In genomic region chr5:176817369-176817841, GRCh38 we compare ENCODE assay signal across 10 cellular contexts. TPM values are rescaled to one million over a fixed set of nuclear protein-coding genes. Genes with fewer than 3 reads are reported as not detected.
A peak's percentile ranks its signal among the peaks of the same experiment; 100 is the strongest.
DNase-seq lines count a peak whose midpoint lies in the region; ATAC-seq, FAIRE-seq and TF ChIP-seq lines count a peak whose summit lies in the region.
"Had no signal": no experiment of that assay in that cellular context is flagged by ENCODE, and none has a peak within 500 bp of the region (broad histone marks: within the 10 kb centered on the region; RNA-seq: fewer than 3 reads in every experiment).

No MANE protein-coding gene starts in this region.

- POLR2A ChIA-PET in HepG2 (lab: Yijun Ruan, JAX) = interaction anchor here (0.6 kb wide), 1 partner anchor 23 kb away, joined by 3 read pairs; no protein-coding TSS in a partner anchor

- in situ Hi-C loops in HepG2 (cut with HindIII; ENCODE audit: extremely low pct_ligation_motif_present, low pct_unique_long_range_greater_than_20kb) = no loop called here

- TF ChIP-seq CTCF in HepG2 (CRISPR knock-in tag; IDR thresholded peaks at IDR 0.05) = no peak
- no peak for TF ChIP-seq CTCF in right lobe of liver (IDR thresholded peaks at IDR 0.05)

- H3K9ac ChIP-seq in HepG2 (ENCODE audit: insufficient read depth, low read depth, low read length) = no peak overlapping the region

- CTCF ChIA-PET in HepG2 (lab: Yijun Ruan, JAX; ENCODE audit: low intra/inter-chr PET ratio, low total read pairs) = interaction anchor here (1.0 kb wide), 1 partner anchor 157 kb away, joined by 3 read pairs; no protein-coding TSS in a partner anchor

- H3K27me3 ChIP-seq in HepG2 (ENCODE audit: control insufficient read depth in 1 of 2, insufficient read depth in 2 of 2, low read length in 2 of 2) (peaks cover 10 to 50% of the 10 kb centered on the region in 2 experiments; a peak in 4 of 5 replicates), right lobe of liver (peaks cover 0 to 8% of the 10 kb centered on the region in 2 donors)

- no peak for TF ChIP-seq EP300 in HepG2 (IDR thresholded peaks at IDR 0.05; ENCODE audit: low read depth in 2 of 2, low read length in 2 of 2)
- TF ChIP-seq EP300 in HepG2 (CRISPR knock-in tag; IDR thresholded peaks at IDR 0.05; ENCODE audit: borderline replicate concordance) = no peak

- ATAC-seq in HepG2 = no peak
- no peak for ATAC-seq in right lobe of liver
- no peak for ATAC-seq in GM18909 (IDR thresholded peaks at IDR 0.05; ENCODE audit: poor library complexity, unreplicated experiment)

- H3K27ac ChIP-seq in HepG2 (ENCODE audit: extremely low read length, insufficient read depth, low read length) (no peak overlapping the region), right lobe of liver (no peak overlapping the region), urinary bladder (ENCODE audit: low read depth) (no peak overlapping the region)

- H3K36me3 ChIP-seq in HepG2 (replicated peaks in 1 of 2; ENCODE audit: control insufficient read depth in 1 of 2, insufficient read depth in 2 of 2, low read length in 2 of 2) = no peaks in the 10 kb centered on the region
- no peaks in the 10 kb centered on the region for H3K36me3 ChIP-seq in right lobe of liver
- no peaks in the 10 kb centered on the region for H3K36me3 ChIP-seq in urinary bladder (ENCODE audit: insufficient read depth)

- H3K4me1 ChIP-seq in HepG2 (ENCODE audit: insufficient read depth, low read length) (peaks cover 30% of the 10 kb centered on the region), right lobe of liver (peaks cover 0 to 8% (median 0%) of the 10 kb centered on the region in 4 donors), urinary bladder (ENCODE audit: insufficient read depth) (no peaks in the 10 kb centered on the region)

- no peak for FAIRE-seq in HepG2 (lab: Jason Lieb, UNC)

- no peaks in the 10 kb centered on the region for H3K9me3 ChIP-seq in HepG2 (ENCODE audit: low read length)
- H3K9me3 ChIP-seq in right lobe of liver = no peaks in the 10 kb centered on the region

- peak overlapping the region; percentile 33 to 58 (median 51); a peak in 3 of 6 replicates for H3K4me3 ChIP-seq in HepG2 (replicated peaks in 1 of 3; ENCODE audit: insufficient read depth in 1 of 3, low read depth in 2 of 3, low read length in 3 of 3)
- peak overlapping the region in 1 of 3 donors; percentile 26 for H3K4me3 ChIP-seq in right lobe of liver
- H3K4me3 ChIP-seq in iPS-11a (ENCODE audit: low read depth, low read length) = peak overlapping the region; percentile 24
- peak overlapping the region; percentile 36 for H3K4me3 ChIP-seq in urinary bladder (ENCODE audit: low read depth, low read length)

- H3K79me2 ChIP-seq in HepG2 (ENCODE audit: insufficient read depth, low read length) = no peaks in the 10 kb centered on the region

- WGBS in HepG2 (ENCODE audit: low lambda C conversion rate) = 0% methylated on average over 5 of the region's 42 CpGs
- WGBS in right lobe of liver (ENCODE audit: insufficient coverage, low coverage, low lambda C conversion rate, missing lambda C conversion rate) = no CpG with 5 or more reads among the region's 42 CpGs
- 1% methylated on average over 42 of the region's 42 CpGs for WGBS in urinary bladder

- TF ChIP-seq POLR2A in HepG2 (IDR thresholded peaks at IDR 0.05; ENCODE audit: insufficient read depth in 1 of 2, low read depth in 2 of 2, low read length in 2 of 2) (no peak), right lobe of liver (IDR thresholded peaks at IDR 0.05) (no peak)

- H3K4me2 ChIP-seq in HepG2 (ENCODE audit: low read depth, low read length) = peak overlapping the region; percentile 73

- no peak for DNase-seq in HepG2 (ENCODE audit: low spot score)
- DNase-seq in right lobe of liver = no peak
- peak; percentile 86 for DNase-seq in NCI-H82 (lab: John Stamatoyannopoulos, UW)
- DNase-seq in SW480 (ENCODE audit: low spot score) = no peak
- DNase-seq in stimulated activated CD4-positive, alpha-beta T cell treated with anti-CD3 and anti-CD28 coated beads, Interleukin-4, amount 100 ng/mL, for 24 hours = no peak
- DNase-seq: activated CD8-positive, alpha-beta memory T cell treated with anti-CD3 and anti-CD28 coated beads, Interleukin-2, amount 10 ng/mL, durations not matched to agents 7 days and 5 days had no signal

- no TSS peak for BruUV-seq in HepG2 (replicated peaks; lab: Mats Ljungman, UMichigan)

- H4K20me1 ChIP-seq in HepG2 (ENCODE audit: insufficient read depth, low read length) = peaks cover 7% of the 10 kb centered on the region; the same call in 1 of the 2 replicates

- intact Hi-C loops in HepG2 (cut with micrococcal nuclease; ENCODE audit: unreplicated experiment) (no loop called here), right lobe of liver (cut with DNase I) (no loop called here)

- no peak for TF ChIP-seq RAD21 in HepG2 (CRISPR knock-in tag; IDR thresholded peaks at IDR 0.05)

- H2AFZ ChIP-seq in HepG2 (ENCODE audit: low read length) = no peak overlapping the region

TF ChIP-seq in HepG2, 621 proteins besides CTCF, POLR2A, EP300 and RAD21:
- TF ChIP-seq ZNF746 (CRISPR knock-in tag; IDR thresholded peaks at IDR 0.05) (no peak), MEIS2 (CRISPR knock-in tag; IDR thresholded peaks at IDR 0.05) (0 out of 2 replicates have a peak, but pooled peaks have one; percentile 20), BHLHE40 (IDR thresholded peaks at IDR 0.05; ENCODE audit: low read length) (peak; percentile 63; the same call in 1 of the 2 replicates)

RNA-seq across cellular contexts. Expression of gene UNC5A, which starts 7.0 kb away (rescaled TPM):
- total RNA-seq in HepG2 (2016; rRNA removed; fragmentation: Illumina TruSeq; extraction: Trizol) (not detected in 2 replicates), right lobe of liver (not detected), urinary bladder (0.32 TPM)
- not detected in 2 replicates for total RNA-seq in HepG2 (2016; cell fraction: cytosol; rRNA removed; fragmentation: Illumina TruSeq; extraction: Trizol; ENCODE audit: low read depth)
- not detected in 2 replicates for total RNA-seq in HepG2 (2016; cell fraction: insoluble cytoplasmic fraction; rRNA removed; fragmentation: Illumina TruSeq; extraction: Trizol)
- not detected in 2 replicates for total RNA-seq in HepG2 (2016; cell fraction: membrane; rRNA removed; fragmentation: Illumina TruSeq; extraction: Trizol)
- total RNA-seq in HepG2 (2016; cell fraction: nucleus; rRNA removed; fragmentation: Illumina TruSeq; extraction: Trizol) = not detected in 2 replicates
- polyA plus RNA-seq in HepG2 (2011; rRNA removed) (0.03 TPM in 1 of 2 replicates, not detected in the other), urinary bladder (0.19 TPM)
- 0.01 TPM in 1 of 2 replicates, not detected in the other for polyA plus RNA-seq in HepG2 (2011; cell fraction: cytosol; rRNA removed)
- 0.10 TPM in 1 of 2 replicates, not detected in the other for polyA plus RNA-seq in HepG2 (2011; cell fraction: nucleus; rRNA removed)
- polyA plus RNA-seq in HepG2 (2012) = not detected in 2 replicates
- polyA plus RNA-seq in HepG2 (2016; cell fraction: cytosol; fragmentation: Illumina TruSeq; extraction: Trizol; ENCODE audit: low read depth) = not detected in 2 replicates
- not detected in 2 replicates for polyA plus RNA-seq in HepG2 (2016; cell fraction: insoluble cytoplasmic fraction; fragmentation: Illumina TruSeq; extraction: Trizol; ENCODE audit: low read depth)
- 0.06 TPM in 1 of 2 replicates, not detected in the other for polyA plus RNA-seq in HepG2 (2016; cell fraction: membrane; fragmentation: Illumina TruSeq; extraction: Trizol; ENCODE audit: low read depth)
- not detected in 2 replicates for polyA plus RNA-seq in HepG2 (2016; cell fraction: nucleus; fragmentation: Illumina TruSeq; extraction: Trizol; ENCODE audit: insufficient read depth, low read depth)
- polyA minus RNA-seq in HepG2 (2011; rRNA and poly(A)+ RNA removed; ENCODE audit: low replicate concordance) = not detected in 2 replicates
- not detected in 2 replicates for polyA minus RNA-seq in HepG2 (2011; cell fraction: cytosol; rRNA and poly(A)+ RNA removed)
- not detected in 2 replicates for polyA minus RNA-seq in HepG2 (2011; cell fraction: nucleus; rRNA and poly(A)+ RNA removed)
- total RNA-seq: activated CD8-positive, alpha-beta memory T cell treated with anti-CD3 and anti-CD28 coated beads, Interleukin-2, amount 10 ng/mL, durations not matched to agents 7 days and 5 days; CD8-positive, alpha-beta memory T cell had no signal
- polyA plus RNA-seq: CD8-positive, alpha-beta memory T cell had no signal
